Comparison of ENCODE assay signal across 18 cellular contexts in genomic region chr3:152964901-152965609, GRCh38.
"Had no signal": no experiment of that assay in that cellular context is flagged by ENCODE, and none has a peak within 500 bp of the region (broad histone marks: within the 10 kb centered on the region; RNA-seq: fewer than 3 reads in every experiment).

No MANE protein-coding gene starts in this region.

- H3K4me3 Mint-ChIP-seq: activated T-helper 17 cell treated with anti-CD3 and anti-CD28 coated beads, Interleukin-2, amount 50 U/mL, for 72 hours; T-helper 17 cell had no signal

- H3K4me1 ChIP-seq: esophagus muscularis mucosa, tibial nerve had no signal

- DNase-seq: activated CD4-positive, alpha-beta T cell treated with anti-CD3 and anti-CD28 coated beads, Interleukin-2, amount 50 U/mL, for 1 hour; activated naive CD4-positive, alpha-beta T cell treated with Interleukin-2 at 50 U/mL for 16 hours; activated T-cell treated with anti-CD3 and anti-CD28 coated beads for 4 hours; aorta; cerebellar nuclear complex; islet precursor cell; midbrain; ovary; stimulated activated naive CD4-positive, alpha-beta T cell; T-helper 17 cell had no signal

- H3K27me3 ChIP-seq: esophagus muscularis mucosa, hepatocyte, ovary, tibial nerve, vagina had no signal

- H3K27ac ChIP-seq: esophagus muscularis mucosa, hepatocyte, ovary, tibial nerve, vagina had no signal

- H3K9me3 ChIP-seq: ovary had no signal

- FAIRE-seq: endometrium had no signal

- H3K4me3 ChIP-seq: esophagus muscularis mucosa, hepatocyte, ovary, tibial nerve, vagina had no signal

- ATAC-seq: activated CD4-positive, CD25-positive, alpha-beta regulatory T cell treated with anti-CD3 and anti-CD28 coated beads, Interleukin-2, amount 50 U/mL, for 24 hours; activated T-helper 17 cell treated with anti-CD3 and anti-CD28 coated beads, Interleukin-2, amount 50 U/mL, for 72 hours; left lobe of liver; T-helper 17 cell had no signal

- H3K4me1 Mint-ChIP-seq: activated T-helper 17 cell treated with anti-CD3 and anti-CD28 coated beads, Interleukin-2, amount 50 U/mL, for 72 hours; T-helper 17 cell had no signal

- H3K27ac Mint-ChIP-seq: activated T-helper 17 cell treated with anti-CD3 and anti-CD28 coated beads, Interleukin-2, amount 50 U/mL, for 72 hours; T-helper 17 cell had no signal

- H3K9me3 Mint-ChIP-seq: activated T-helper 17 cell treated with anti-CD3 and anti-CD28 coated beads, Interleukin-2, amount 50 U/mL, for 72 hours had no signal

- H3K36me3 ChIP-seq: esophagus muscularis mucosa, ovary, tibial nerve, vagina had no signal
